ENCODE assay signal across 8 cellular contexts in genomic region chr18:11909081-11909410, GRCh38. TPM values are rescaled to one million over a fixed set of nuclear protein-coding genes. Genes with fewer than 3 reads are reported as not detected.
A peak's percentile ranks its signal among the peaks of the same experiment; 100 is the strongest.
DNase-seq lines count a peak whose midpoint lies in the region; ATAC-seq and TF ChIP-seq lines count a peak whose summit lies in the region.

No MANE protein-coding gene starts in this region.

- H3K27ac ChIP-seq in body of pancreas: peak overlapping the region; percentile 97 to 100 (median 99)

- H3K4me1 ChIP-seq in BE2C (no peaks in the 10 kb centered on the region), body of pancreas (peaks cover 35% of the 10 kb centered on the region)

- WGBS in body of pancreas, 2 donors: 2 to 4% methylated on average over 8 of the region's 8 CpGs

- H3K36me3 Mint-ChIP-seq in memory B cell: peaks cover under 1% of the 10 kb centered on the region

- H3K9me3 Mint-ChIP-seq in memory B cell: no peaks in the 10 kb centered on the region

- TF ChIP-seq POLR2A in body of pancreas (IDR thresholded peaks at IDR 0.05): no peak

- H3K36me3 ChIP-seq in BE2C: no peaks in the 10 kb centered on the region
- H3K36me3 ChIP-seq in body of pancreas (replicated peaks in 1 of 2; ENCODE audit: insufficient read depth in 1 of 2, low read depth in 2 of 2): no peaks in the 10 kb centered on the region

- H3K4me3 ChIP-seq in BE2C (ENCODE audit: low read depth, low read length) (peak overlapping the region; percentile 67), body of pancreas (peak overlapping the region; percentile 31 to 60)

- no peak for TF ChIP-seq CTCF in BE2C (IDR thresholded peaks at IDR 0.05; ENCODE audit: low read depth, low read length)
- no peak for TF ChIP-seq CTCF in body of pancreas (IDR thresholded peaks at IDR 0.05)

- intact Hi-C loops in body of pancreas (cut with DNase I): no loop called here

- H3K4me3 Mint-ChIP-seq in memory B cell: peak overlapping the region; percentile 84

- DNase-seq in BE2C (no peak), body of pancreas (no peak), memory B cell (ENCODE audit: low spot score in 2 of 2) (no peak), cerebellum (ENCODE audit: low spot score) (no peak)

- H3K9me3 ChIP-seq in BE2C (no peaks in the 10 kb centered on the region), body of pancreas (no peaks in the 10 kb centered on the region)

- H3K27ac Mint-ChIP-seq in memory B cell: peak overlapping the region; percentile 91

- H3K27me3 ChIP-seq in BE2C (no peaks in the 10 kb centered on the region), body of pancreas (no peaks in the 10 kb centered on the region)

- peaks cover 6% of the 10 kb centered on the region for H3K4me1 Mint-ChIP-seq in memory B cell

- ATAC-seq in HG03432 (IDR thresholded peaks at IDR 0.05; ENCODE audit: unreplicated experiment): peak; percentile 1
- no peak for ATAC-seq in body of pancreas
- no peak for ATAC-seq in memory B cell (ENCODE audit: low read depth)
- ATAC-seq in HG02981 (IDR thresholded peaks at IDR 0.05; ENCODE audit: unreplicated experiment): no peak
- no peak for ATAC-seq in esophagus mucosa
- ATAC-seq in HG02759 (IDR thresholded peaks at IDR 0.05; ENCODE audit: unreplicated experiment): no peak

- no peaks in the 10 kb centered on the region for H3K27me3 Mint-ChIP-seq in memory B cell

RNA-seq across cellular contexts. Expression of gene MPPE1, which starts 0.9 kb away (rescaled TPM):
- 13.2 TPM for polyA plus RNA-seq in BE2C (2012; ENCODE audit: insufficient read depth, insufficient read length, low read depth)
- total RNA-seq in body of pancreas (10 to 100 TPM; 29.0 to 43.1 TPM), esophagus mucosa (25.7 TPM), cerebellum (21.6 TPM)

RNA-seq across cellular contexts. Expression of gene CHMP1B, which starts 57.8 kb away (rescaled TPM):
- polyA plus RNA-seq in BE2C (2012; ENCODE audit: insufficient read depth, insufficient read length, low read depth): 13.9 TPM
- total RNA-seq in body of pancreas (10 to 100 TPM; 23.1 to 27.4 TPM), esophagus mucosa (28.7 TPM), cerebellum (32.2 TPM)
